1 cellular context compared by ENCODE assay signal in the genomic region with DNA sequence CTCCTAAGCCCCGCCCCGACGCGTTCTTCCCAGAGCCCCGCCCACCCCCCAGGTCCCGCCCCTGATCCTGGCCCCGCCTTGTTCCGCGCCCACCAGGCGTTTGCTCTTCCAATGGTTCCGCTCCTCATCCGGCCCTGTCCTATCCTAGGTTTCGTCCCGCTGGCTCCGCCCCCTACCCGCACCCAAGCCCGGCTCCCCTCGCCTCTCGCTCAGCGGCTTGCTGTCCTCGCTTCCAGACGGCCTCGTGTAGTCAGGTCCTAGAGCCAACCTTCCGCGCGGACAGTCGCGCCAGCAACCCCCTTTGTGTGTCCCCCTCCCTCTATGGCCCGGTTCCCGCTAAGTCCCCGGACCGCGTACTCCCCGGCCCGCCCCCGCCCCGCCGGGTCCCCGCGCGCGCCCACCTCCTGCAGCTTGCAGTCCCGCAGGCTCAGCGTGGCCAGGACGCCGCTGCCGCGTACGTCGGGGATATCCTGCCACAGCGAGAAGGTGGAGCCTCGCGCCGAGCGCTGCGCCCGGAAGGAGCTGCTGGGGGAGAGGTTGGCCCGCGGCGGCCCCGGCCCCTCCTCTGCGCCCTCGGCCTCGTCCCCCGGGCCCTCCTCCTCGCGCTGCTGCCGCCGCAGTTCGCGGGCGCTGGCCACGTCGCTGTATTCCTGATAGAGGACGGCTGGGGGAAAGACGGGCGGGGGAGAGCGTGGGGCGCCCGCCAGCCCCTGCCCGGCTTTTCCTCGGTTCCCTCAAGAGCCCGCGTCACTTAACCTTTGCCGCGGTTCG.
TF ChIP-seq lines count a peak whose summit lies in the region.

No MANE protein-coding gene starts in this region.

TF ChIP-seq in HCT116, 20 proteins besides CTCF, POLR2A, EP300 and RAD21 (continued from another document):
- TF ChIP-seq EZH2 (IDR thresholded peaks at IDR 0.05), result no peak
